ENCODE assay signal across 10 cellular contexts in the genomic region with DNA sequence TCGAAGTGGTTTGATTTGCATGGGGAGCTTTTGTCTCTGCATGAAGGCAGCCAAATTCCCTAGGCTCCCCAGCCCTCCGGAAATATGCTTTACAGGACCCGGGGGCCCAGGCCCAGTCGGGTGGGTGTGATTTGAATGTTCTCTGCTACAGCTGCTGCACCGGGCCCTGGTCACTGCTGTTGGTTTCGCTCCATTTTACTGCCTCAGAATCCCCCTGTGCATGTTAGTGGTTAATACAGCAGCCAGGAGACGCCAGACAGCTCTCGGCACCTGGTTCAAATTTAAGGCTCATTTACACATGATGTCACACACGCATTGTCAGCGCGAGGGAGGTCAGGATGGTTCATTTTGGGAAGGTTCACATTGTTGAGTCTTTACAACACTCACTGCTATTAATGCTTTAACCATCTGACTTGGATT.
DNase-seq lines count a peak whose midpoint lies in the region; ATAC-seq lines count a peak whose summit lies in the region.
"Had no signal": no experiment of that assay in that cellular context is flagged by ENCODE, and none has a peak within 500 bp of the region (broad histone marks: within the 10 kb centered on the region; RNA-seq: fewer than 3 reads in every experiment).

No MANE protein-coding gene starts in this region.

- no peak overlapping the region for H3K4me3 Mint-ChIP-seq in natural killer cell treated with Interleukin-12 subunit alpha and Interleukin-12 subunit beta and Interleukin-15 and Interleukin-18, amount 100 ng/mL, for 72 hours
- H3K4me3 Mint-ChIP-seq in CD4-positive, alpha-beta memory T cell, result no peak overlapping the region

- H3K4me3 ChIP-seq in CD4-positive, alpha-beta memory T cell (ENCODE audit: low read length in 2 of 2), result no peak overlapping the region

- intact Hi-C loops in CD4-positive, alpha-beta memory T cell (cut with micrococcal nuclease), result no loop called here

- no peaks in the 10 kb centered on the region for H3K4me1 ChIP-seq in CD4-positive, alpha-beta memory T cell (ENCODE audit: insufficient read depth, low read length)
- H3K4me1 ChIP-seq: Caco-2 had no signal

- no peaks in the 10 kb centered on the region for H3K4me1 Mint-ChIP-seq in natural killer cell treated with Interleukin-12 subunit alpha and Interleukin-12 subunit beta and Interleukin-15 and Interleukin-18, amount 100 ng/mL, for 72 hours (ENCODE audit: low read depth in 2 of 2)
- H3K4me1 Mint-ChIP-seq in CD4-positive, alpha-beta memory T cell, result no peaks in the 10 kb centered on the region

- POLR2A ChIA-PET in CD4-positive, alpha-beta memory T cell (lab: Charles Lee; ENCODE audit: partially characterized antibody), result no interaction called here

- no peaks in the 10 kb centered on the region for H3K36me3 ChIP-seq in CD4-positive, alpha-beta memory T cell (ENCODE audit: insufficient read depth, low read length)

- no peak overlapping the region for H3K27ac Mint-ChIP-seq in natural killer cell treated with Interleukin-12 subunit alpha and Interleukin-12 subunit beta and Interleukin-15 and Interleukin-18, amount 100 ng/mL, for 72 hours
- H3K27ac Mint-ChIP-seq in CD4-positive, alpha-beta memory T cell, result no peak overlapping the region

- no peaks in the 10 kb centered on the region for H3K27me3 Mint-ChIP-seq in natural killer cell treated with Interleukin-12 subunit alpha and Interleukin-12 subunit beta and Interleukin-15 and Interleukin-18, amount 100 ng/mL, for 72 hours
- H3K27me3 Mint-ChIP-seq in CD4-positive, alpha-beta memory T cell, result no peaks in the 10 kb centered on the region

- CTCF ChIA-PET in CD4-positive, alpha-beta memory T cell (lab: Charles Lee; ENCODE audit: partially characterized antibody), result no interaction called here

- H3K27ac ChIP-seq in CD4-positive, alpha-beta memory T cell (ENCODE audit: low read depth, low read length), result no peak overlapping the region

- H3K36me3 Mint-ChIP-seq in natural killer cell treated with Interleukin-12 subunit alpha and Interleukin-12 subunit beta and Interleukin-15 and Interleukin-18, amount 100 ng/mL, for 72 hours, result no peaks in the 10 kb centered on the region
- H3K36me3 Mint-ChIP-seq in CD4-positive, alpha-beta memory T cell, result peaks cover 27 to 56% of the 10 kb centered on the region in 2 donors

- H3K27me3 ChIP-seq in CD4-positive, alpha-beta memory T cell (ENCODE audit: insufficient read depth, low read length), result no peaks in the 10 kb centered on the region

- DNase-seq in EH (ENCODE audit: low read depth) (peak; percentile 94), fibroblast of gingiva (ENCODE audit: low read depth) (peak; percentile 90), RPMI8226 (no peak), COLO668 (lab: John Stamatoyannopoulos, UW; ENCODE audit: unreplicated experiment) (no peak)
- DNase-seq in natural killer cell treated with Interleukin-12 subunit alpha and Interleukin-12 subunit beta and Interleukin-15 and Interleukin-18, amount 100 ng/mL, for 72 hours (ENCODE audit: low spot score), result no peak
- no peak for DNase-seq in CD4-positive, alpha-beta memory T cell
- DNase-seq: Caco-2, NCI-H82 had no signal

- no peaks in the 10 kb centered on the region for H3K9me3 Mint-ChIP-seq in natural killer cell treated with Interleukin-12 subunit alpha and Interleukin-12 subunit beta and Interleukin-15 and Interleukin-18, amount 100 ng/mL, for 72 hours
- H3K9me3 Mint-ChIP-seq in CD4-positive, alpha-beta memory T cell, result peaks cover 0 to 12% (median 6%) of the 10 kb centered on the region in 8 donors

- no peaks in the 10 kb centered on the region for H3K9me3 ChIP-seq in CD4-positive, alpha-beta memory T cell (ENCODE audit: control insufficient read depth in 1 of 2, low read length in 2 of 2)
- H3K9me3 ChIP-seq: Caco-2 had no signal

- ATAC-seq in GM21515 (IDR thresholded peaks at IDR 0.05; ENCODE audit: unreplicated experiment) (peak; percentile 92), HG03469 (IDR thresholded peaks at IDR 0.05; ENCODE audit: unreplicated experiment) (peak; percentile 84)
- ATAC-seq in natural killer cell treated with Interleukin-12 subunit alpha and Interleukin-12 subunit beta and Interleukin-15 and Interleukin-18, amount 100 ng/mL, for 72 hours, result no peak

Comparison
In these comparisons a context has a peak if more than half of its experiments do, and no peak if none do; other contexts are left out.
1. DNase-seq: peak in EH (single experiment) and fibroblast of gingiva (single experiment); none in natural killer cell treated with Interleukin-12 subunit alpha and Interleukin-12 subunit beta and Interleukin-15 and Interleukin-18, amount 100 ng/mL, for 72 hours (single experiment), CD4-positive, alpha-beta memory T cell (0 of 5), RPMI8226 (single experiment) and COLO668 (single experiment).
2. ATAC-seq: peak in GM21515 (single experiment) and HG03469 (single experiment); none in natural killer cell treated with Interleukin-12 subunit alpha and Interleukin-12 subunit beta and Interleukin-15 and Interleukin-18, amount 100 ng/mL, for 72 hours (0 of 2).